Comparison of ENCODE assay signal across 10 cellular contexts in genomic region chr9:2863831-2864230, GRCh38.
"Had no signal": no experiment of that assay in that cellular context is flagged by ENCODE, and none has a peak within 500 bp of the region (broad histone marks: within the 10 kb centered on the region; RNA-seq: fewer than 3 reads in every experiment).

No MANE protein-coding gene starts in this region.

- FAIRE-seq: H54 had no signal

- H3K27ac ChIP-seq: GM23248 had no signal

- H3K9ac ChIP-seq: GM23248 had no signal

- DNase-seq: GM23248, GOT3, H7, H9, HCEC 1CT, HFFc6 had no signal

- ATAC-seq: GM23338, HCT116 had no signal

- H3K4me2 ChIP-seq: GM23338 had no signal

- H3K4me1 ChIP-seq: HAP-1 had no signal

- H3K36me3 ChIP-seq: HAP-1 had no signal

- H2AFZ ChIP-seq: GM23248, GM23338 had no signal

- H3K4me3 ChIP-seq: GM23248, GM23338, HAP-1 had no signal
